1 cellular context compared by ENCODE assay signal in the genomic region with DNA sequence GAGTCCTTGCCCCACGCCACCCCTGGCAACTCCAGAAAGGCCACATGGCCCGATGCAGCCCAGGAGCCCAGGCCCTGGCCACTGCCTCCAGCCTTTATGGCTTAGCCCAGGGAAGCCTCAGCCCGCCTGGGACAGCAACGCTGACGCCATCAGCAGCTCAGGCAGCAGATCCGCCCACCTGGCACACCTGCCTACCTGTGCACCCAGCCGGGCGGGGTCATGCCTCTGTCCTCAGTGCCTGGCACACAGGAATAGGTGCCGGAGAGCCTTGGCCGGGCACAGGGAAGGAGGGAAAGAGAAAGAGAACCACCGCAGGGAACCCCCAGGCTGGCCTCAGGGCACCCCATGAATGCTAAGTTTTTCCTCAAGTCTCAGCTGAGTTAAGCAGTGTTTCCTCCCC.
TF ChIP-seq lines count a peak whose summit lies in the region.

No MANE protein-coding gene starts in this region.

TF ChIP-seq in GM23338, 12 proteins besides CTCF, POLR2A, EP300 and RAD21:
- no peak for TF ChIP-seq NANOG (IDR thresholded peaks at IDR 0.05; ENCODE audit: borderline replicate concordance)
- TF ChIP-seq, protein P1, sequence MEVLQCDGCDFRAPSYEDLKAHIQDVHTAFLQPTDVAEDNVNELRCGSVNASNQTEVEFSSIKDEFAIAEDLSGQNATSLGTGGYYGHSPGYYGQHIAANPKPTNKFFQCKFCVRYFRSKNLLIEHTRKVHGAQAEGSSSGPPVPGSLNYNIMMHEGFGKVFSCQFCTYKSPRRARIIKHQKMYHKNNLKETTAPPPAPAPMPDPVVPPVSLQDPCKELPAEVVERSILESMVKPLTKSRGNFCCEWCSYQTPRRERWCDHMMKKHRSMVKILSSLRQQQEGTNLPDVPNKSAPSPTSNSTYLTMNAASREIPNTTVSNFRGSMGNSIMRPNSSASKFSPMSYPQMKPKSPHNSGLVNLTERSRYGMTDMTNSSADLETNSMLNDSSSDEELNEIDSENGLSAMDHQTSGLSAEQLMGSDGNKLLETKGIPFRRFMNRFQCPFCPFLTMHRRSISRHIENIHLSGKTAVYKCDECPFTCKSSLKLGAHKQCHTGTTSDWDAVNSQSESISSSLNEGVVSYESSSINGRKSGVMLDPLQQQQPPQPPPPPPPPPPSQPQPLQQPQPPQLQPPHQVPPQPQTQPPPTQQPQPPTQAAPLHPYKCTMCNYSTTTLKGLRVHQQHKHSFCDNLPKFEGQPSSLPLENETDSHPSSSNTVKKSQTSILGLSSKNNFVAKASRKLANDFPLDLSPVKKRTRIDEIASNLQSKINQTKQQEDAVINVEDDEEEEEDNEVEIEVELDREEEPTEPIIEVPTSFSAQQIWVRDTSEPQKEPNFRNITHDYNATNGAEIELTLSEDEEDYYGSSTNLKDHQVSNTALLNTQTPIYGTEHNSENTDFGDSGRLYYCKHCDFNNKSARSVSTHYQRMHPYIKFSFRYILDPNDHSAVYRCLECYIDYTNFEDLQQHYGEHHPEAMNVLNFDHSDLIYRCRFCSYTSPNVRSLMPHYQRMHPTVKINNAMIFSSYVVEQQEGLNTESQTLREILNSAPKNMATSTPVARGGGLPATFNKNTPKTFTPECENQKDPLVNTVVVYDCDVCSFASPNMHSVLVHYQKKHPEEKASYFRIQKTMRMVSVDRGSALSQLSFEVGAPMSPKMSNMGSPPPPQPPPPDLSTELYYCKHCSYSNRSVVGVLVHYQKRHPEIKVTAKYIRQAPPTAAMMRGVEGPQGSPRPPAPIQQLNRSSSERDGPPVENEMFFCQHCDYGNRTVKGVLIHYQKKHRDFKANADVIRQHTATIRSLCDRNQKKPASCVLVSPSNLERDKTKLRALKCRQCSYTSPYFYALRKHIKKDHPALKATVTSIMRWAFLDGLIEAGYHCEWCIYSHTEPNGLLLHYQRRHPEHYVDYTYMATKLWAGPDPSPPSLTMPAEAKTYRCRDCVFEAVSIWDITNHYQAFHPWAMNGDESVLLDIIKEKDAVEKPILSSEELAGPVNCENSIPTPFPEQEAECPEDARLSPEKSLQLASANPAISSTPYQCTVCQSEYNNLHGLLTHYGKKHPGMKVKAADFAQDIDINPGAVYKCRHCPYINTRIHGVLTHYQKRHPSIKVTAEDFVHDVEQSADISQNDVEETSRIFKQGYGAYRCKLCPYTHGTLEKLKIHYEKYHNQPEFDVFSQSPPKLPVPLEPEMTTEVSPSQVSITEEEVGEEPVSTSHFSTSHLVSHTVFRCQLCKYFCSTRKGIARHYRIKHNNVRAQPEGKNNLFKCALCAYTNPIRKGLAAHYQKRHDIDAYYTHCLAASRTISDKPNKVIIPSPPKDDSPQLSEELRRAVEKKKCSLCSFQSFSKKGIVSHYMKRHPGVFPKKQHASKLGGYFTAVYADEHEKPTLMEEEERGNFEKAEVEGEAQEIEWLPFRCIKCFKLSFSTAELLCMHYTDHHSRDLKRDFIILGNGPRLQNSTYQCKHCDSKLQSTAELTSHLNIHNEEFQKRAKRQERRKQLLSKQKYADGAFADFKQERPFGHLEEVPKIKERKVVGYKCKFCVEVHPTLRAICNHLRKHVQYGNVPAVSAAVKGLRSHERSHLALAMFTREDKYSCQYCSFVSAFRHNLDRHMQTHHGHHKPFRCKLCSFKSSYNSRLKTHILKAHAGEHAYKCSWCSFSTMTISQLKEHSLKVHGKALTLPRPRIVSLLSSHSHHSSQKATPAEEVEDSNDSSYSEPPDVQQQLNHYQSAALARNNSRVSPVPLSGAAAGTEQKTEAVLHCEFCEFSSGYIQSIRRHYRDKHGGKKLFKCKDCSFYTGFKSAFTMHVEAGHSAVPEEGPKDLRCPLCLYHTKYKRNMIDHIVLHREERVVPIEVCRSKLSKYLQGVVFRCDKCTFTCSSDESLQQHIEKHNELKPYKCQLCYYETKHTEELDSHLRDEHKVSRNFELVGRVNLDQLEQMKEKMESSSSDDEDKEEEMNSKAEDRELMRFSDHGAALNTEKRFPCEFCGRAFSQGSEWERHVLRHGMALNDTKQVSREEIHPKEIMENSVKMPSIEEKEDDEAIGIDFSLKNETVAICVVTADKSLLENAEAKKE (CRISPR knock-in tag; IDR thresholded peaks at IDR 0.05), result no peak
- TF ChIP-seq EZH2phosphoT487 (IDR thresholded peaks at IDR 0.05; ENCODE audit: unreplicated experiment), result no peak
- TF ChIP-seq, protein P2, sequence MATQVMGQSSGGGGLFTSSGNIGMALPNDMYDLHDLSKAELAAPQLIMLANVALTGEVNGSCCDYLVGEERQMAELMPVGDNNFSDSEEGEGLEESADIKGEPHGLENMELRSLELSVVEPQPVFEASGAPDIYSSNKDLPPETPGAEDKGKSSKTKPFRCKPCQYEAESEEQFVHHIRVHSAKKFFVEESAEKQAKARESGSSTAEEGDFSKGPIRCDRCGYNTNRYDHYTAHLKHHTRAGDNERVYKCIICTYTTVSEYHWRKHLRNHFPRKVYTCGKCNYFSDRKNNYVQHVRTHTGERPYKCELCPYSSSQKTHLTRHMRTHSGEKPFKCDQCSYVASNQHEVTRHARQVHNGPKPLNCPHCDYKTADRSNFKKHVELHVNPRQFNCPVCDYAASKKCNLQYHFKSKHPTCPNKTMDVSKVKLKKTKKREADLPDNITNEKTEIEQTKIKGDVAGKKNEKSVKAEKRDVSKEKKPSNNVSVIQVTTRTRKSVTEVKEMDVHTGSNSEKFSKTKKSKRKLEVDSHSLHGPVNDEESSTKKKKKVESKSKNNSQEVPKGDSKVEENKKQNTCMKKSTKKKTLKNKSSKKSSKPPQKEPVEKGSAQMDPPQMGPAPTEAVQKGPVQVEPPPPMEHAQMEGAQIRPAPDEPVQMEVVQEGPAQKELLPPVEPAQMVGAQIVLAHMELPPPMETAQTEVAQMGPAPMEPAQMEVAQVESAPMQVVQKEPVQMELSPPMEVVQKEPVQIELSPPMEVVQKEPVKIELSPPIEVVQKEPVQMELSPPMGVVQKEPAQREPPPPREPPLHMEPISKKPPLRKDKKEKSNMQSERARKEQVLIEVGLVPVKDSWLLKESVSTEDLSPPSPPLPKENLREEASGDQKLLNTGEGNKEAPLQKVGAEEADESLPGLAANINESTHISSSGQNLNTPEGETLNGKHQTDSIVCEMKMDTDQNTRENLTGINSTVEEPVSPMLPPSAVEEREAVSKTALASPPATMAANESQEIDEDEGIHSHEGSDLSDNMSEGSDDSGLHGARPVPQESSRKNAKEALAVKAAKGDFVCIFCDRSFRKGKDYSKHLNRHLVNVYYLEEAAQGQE (IDR thresholded peaks at IDR 0.05; ENCODE audit: unreplicated experiment), result no peak
